ENCODE assay signal across 8 cellular contexts in the genomic region with DNA sequence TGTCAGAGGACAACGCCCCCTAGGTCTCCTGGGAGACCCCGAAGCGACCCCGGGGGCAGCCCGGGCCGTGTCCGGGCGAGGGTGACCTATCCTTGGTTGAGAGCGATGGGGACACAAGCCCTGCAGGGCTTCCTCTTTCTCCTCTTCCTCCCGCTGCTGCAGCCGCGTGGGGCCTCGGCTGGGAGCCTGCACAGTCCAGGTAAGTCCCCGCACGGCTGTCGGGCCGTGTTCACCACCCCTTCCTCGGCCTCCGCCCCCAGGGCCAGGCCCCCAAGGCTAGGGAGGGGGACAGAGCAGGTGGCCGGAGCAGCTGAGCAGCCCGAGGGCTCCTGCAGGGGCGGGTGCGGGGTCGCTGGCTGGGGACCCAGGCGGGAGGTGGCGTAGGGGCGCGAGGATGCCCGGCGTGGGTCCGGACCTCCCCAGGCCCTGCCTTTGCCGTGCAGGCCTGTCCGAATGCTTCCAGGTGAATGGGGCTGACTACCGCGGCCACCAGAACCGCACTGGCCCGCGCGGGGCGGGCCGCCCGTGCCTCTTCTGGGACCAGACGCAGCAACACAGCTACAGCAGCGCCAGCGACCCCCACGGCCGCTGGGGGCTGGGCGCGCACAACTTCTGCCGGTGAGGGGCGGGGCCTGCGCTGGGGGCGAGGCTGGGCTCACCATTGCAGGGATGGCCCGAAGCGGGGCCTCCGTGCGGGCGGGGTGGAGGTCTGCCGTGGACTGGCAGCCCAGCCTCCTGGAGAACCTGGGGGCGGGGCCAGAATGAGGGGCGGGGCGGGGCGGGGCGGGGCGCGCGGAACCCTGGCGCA. TPM values are rescaled to one million over a fixed set of nuclear protein-coding genes. Genes with fewer than 3 reads are reported as not detected.
A peak's percentile ranks its signal among the peaks of the same experiment; 100 is the strongest.
DNase-seq lines count a peak whose midpoint lies in the region; ATAC-seq, FAIRE-seq and TF ChIP-seq lines count a peak whose summit lies in the region.

No MANE protein-coding gene starts in this region.

- CTCF ChIA-PET in RWPE1 (lab: Yijun Ruan, JAX), result interaction anchor here (0.6 to 1.5 kb wide), 2 partner anchors 37 to 40 kb away, joined by 3 to 5 read pairs; no protein-coding TSS in a partner anchor

- H3K4me2 ChIP-seq in DND-41 (ENCODE audit: insufficient read depth, low read length), result no peak overlapping the region
- peak overlapping the region; percentile 88 for H3K4me2 ChIP-seq in keratinocyte (ENCODE audit: control insufficient read depth, extremely low read depth, insufficient read depth, low read depth, low read length)

- H3K9me1 ChIP-seq in keratinocyte (ENCODE audit: control insufficient read depth, extremely low read depth, insufficient read depth, low read length), result no peaks in the 10 kb centered on the region

- H3K4me1 ChIP-seq in DND-41 (ENCODE audit: insufficient read depth, low read length) (peaks cover 23% of the 10 kb centered on the region), keratinocyte (ENCODE audit: control insufficient read depth, extremely low read depth, insufficient read depth, low read length) (peaks cover 28% of the 10 kb centered on the region)

- DNase-seq in DND-41 (peak; percentile 59), RWPE1 (ENCODE audit: low spot score) (peak; percentile 93), keratinocyte (ENCODE audit: low read depth, low spot score) (no peak), GM19240 (ENCODE audit: insufficient read length, low spot score) (no peak), hepatic stellate cell (ENCODE audit: low spot score) (no peak)
- peak; percentile 86 for DNase-seq in activated effector memory CD4-positive, alpha-beta T cell treated with anti-CD3 and anti-CD28 coated beads, Interleukin-2, amount 50 U/mL, for 16 hours
- peak; percentile 66 for DNase-seq in stimulated activated naive CD4-positive, alpha-beta T cell treated with Interleukin-2 at 50 U/mL for 16 hours (lab: John Stamatoyannopoulos, UW)

- no peak overlapping the region for H3K9ac ChIP-seq in DND-41 (ENCODE audit: low read depth, low read length)
- peak overlapping the region; percentile 56 for H3K9ac ChIP-seq in keratinocyte (ENCODE audit: control insufficient read depth, extremely low read depth, insufficient read depth, low read length)

- no peak for ATAC-seq in DND-41 (ENCODE audit: insufficient read depth, low read depth)

- no peak overlapping the region for H3K4me3 ChIP-seq in DND-41 (ENCODE audit: low read depth in 1 of 2, low read length in 2 of 2)
- peak overlapping the region; percentile 59 to 78 (median 75) for H3K4me3 ChIP-seq in keratinocyte (ENCODE audit: control insufficient read depth in 2 of 3, extremely low read depth in 1 of 3, insufficient read depth in 2 of 3, low read depth in 1 of 3, low read length in 3 of 3)

- H3K27me3 ChIP-seq in DND-41 (ENCODE audit: insufficient read depth, low read length, poor library complexity), result peaks cover 24% of the 10 kb centered on the region
- no peaks in the 10 kb centered on the region for H3K27me3 ChIP-seq in keratinocyte (ENCODE audit: control insufficient read depth, extremely low read depth, insufficient read depth, low read length)

- no peaks in the 10 kb centered on the region; the same call in 1 of the 2 replicates for H3K36me3 ChIP-seq in DND-41 (ENCODE audit: insufficient read depth, low read length)
- no peaks in the 10 kb centered on the region for H3K36me3 ChIP-seq in KOPT-K1 (ENCODE audit: insufficient read depth, low read length)
- no peaks in the 10 kb centered on the region for H3K36me3 ChIP-seq in keratinocyte (ENCODE audit: control insufficient read depth in 2 of 2, extremely low read depth in 1 of 2, insufficient read depth in 2 of 2, low read length in 2 of 2)

- H3K27ac ChIP-seq in DND-41 (ENCODE audit: low read length), result no peak overlapping the region
- peak overlapping the region; percentile 21 for H3K27ac ChIP-seq in KOPT-K1 (ENCODE audit: low read depth, low read length, poor library complexity, severe bottlenecking)
- H3K27ac ChIP-seq in RWPE1, result peak overlapping the region; percentile 66
- H3K27ac ChIP-seq in keratinocyte (ENCODE audit: control insufficient read depth, insufficient read depth, low read length), result no peak overlapping the region

- no peak for FAIRE-seq in keratinocyte (lab: Jason Lieb, UNC)

- H3K9me3 ChIP-seq in DND-41 (ENCODE audit: insufficient read depth, low read length, severe bottlenecking), result no peaks in the 10 kb centered on the region
- H3K9me3 ChIP-seq in KOPT-K1 (ENCODE audit: insufficient read depth, low read length, poor library complexity, severe bottlenecking), result no peaks in the 10 kb centered on the region
- no peaks in the 10 kb centered on the region for H3K9me3 ChIP-seq in keratinocyte (ENCODE audit: control insufficient read depth, low read depth, low read length)

- TF ChIP-seq CTCF in DND-41 (IDR thresholded peaks at IDR 0.05; ENCODE audit: borderline replicate concordance, extremely low read depth, low read length, poor library complexity, severe bottlenecking) (peak; percentile 13), RWPE1 (conservative IDR thresholded peaks at IDR 0.05; ENCODE audit: low read depth) (no peak), keratinocyte (optimal IDR thresholded peaks at IDR 0.05 in 1 of 3, IDR thresholded peaks at IDR 0.05 in 1 of 3, conservative IDR thresholded peaks at IDR 0.05 in 1 of 3; ENCODE audit: extremely low read depth in 1 of 3, insufficient read depth in 2 of 3, low read length in 3 of 3) (no peak)

- dilution Hi-C loops in keratinocyte (cut with MboI; ENCODE audit: extremely low pct_ligation_motif_present, low sequenced_read_pairs), result no loop called here

- H2AFZ ChIP-seq in DND-41 (ENCODE audit: low read depth, low read length), result no peak overlapping the region
- peak overlapping the region; percentile 44 for H2AFZ ChIP-seq in keratinocyte (ENCODE audit: control insufficient read depth, low read length)

- H3K79me2 ChIP-seq in DND-41 (ENCODE audit: insufficient read depth, low read length) (peaks cover 7% of the 10 kb centered on the region), keratinocyte (ENCODE audit: control insufficient read depth, insufficient read depth, low read length) (peaks cover under 1% of the 10 kb centered on the region)

- H4K20me1 ChIP-seq in DND-41 (ENCODE audit: insufficient read depth, low read length) (peaks cover 11% of the 10 kb centered on the region), keratinocyte (ENCODE audit: control insufficient read depth, extremely low read depth, insufficient read depth, low read length) (no peaks in the 10 kb centered on the region)

- POLR2A ChIA-PET in RWPE1 (lab: Yijun Ruan, JAX; ENCODE audit: low non-redundant PET), result interaction anchor here (1.1 to 1.3 kb wide), 2 partner anchors 57 to 59 kb away, joined by 3 to 7 read pairs; no protein-coding TSS in a partner anchor

RNA-seq across cellular contexts. Expression of a gene that starts 0.5 kb away (rescaled TPM):
- polyA plus RNA-seq in keratinocyte, result 3.3 to 7.4 TPM (median 3.8 TPM) in 3 replicates
- polyA plus RNA-seq in keratinocyte (2011; ENCODE audit: low read depth), result 0.11 TPM
- 1.2 and 4.1 TPM in 2 replicates for polyA plus RNA-seq in keratinocyte (2011; cell fraction: cytosol; rRNA removed)
- polyA plus RNA-seq in keratinocyte (2011; cell fraction: nucleus; rRNA removed), result 13.5 and 26.0 TPM in 2 replicates
- 1.0 and 6.2 TPM in 2 replicates for polyA plus RNA-seq in keratinocyte (2012; ENCODE audit: low replicate concordance)
- polyA minus RNA-seq in keratinocyte, result 0.61 to 1.2 TPM (median 0.75 TPM) in 3 replicates
- 9.6 TPM for polyA minus RNA-seq in keratinocyte (2011; cell fraction: cytosol; rRNA and poly(A)+ RNA removed)
- 14.9 and 15.0 TPM in 2 replicates for polyA minus RNA-seq in keratinocyte (2011; cell fraction: nucleus; rRNA and poly(A)+ RNA removed)

RNA-seq across cellular contexts. Expression of a gene that starts 4.5 kb away (rescaled TPM):
- polyA plus RNA-seq in keratinocyte, result 16.8 to 26.6 TPM (median 18.4 TPM) in 3 replicates
- polyA plus RNA-seq in keratinocyte (2011; ENCODE audit: low read depth), result 2.1 TPM
- polyA plus RNA-seq in keratinocyte (2011; cell fraction: cytosol; rRNA removed), result 20.9 and 30.4 TPM in 2 replicates
- 38.6 and 51.9 TPM in 2 replicates for polyA plus RNA-seq in keratinocyte (2011; cell fraction: nucleus; rRNA removed)
- polyA plus RNA-seq in keratinocyte (2012; ENCODE audit: low replicate concordance), result 8.2 and 19.1 TPM in 2 replicates
- polyA minus RNA-seq in keratinocyte, result 15.9 to 29.1 TPM (median 21.6 TPM) in 3 replicates
- 65.2 TPM for polyA minus RNA-seq in keratinocyte (2011; cell fraction: cytosol; rRNA and poly(A)+ RNA removed)
- polyA minus RNA-seq in keratinocyte (2011; cell fraction: nucleus; rRNA and poly(A)+ RNA removed), result 18.8 and 21.0 TPM in 2 replicates

RNA-seq across cellular contexts. Expression of a gene that starts 15.6 kb away (rescaled TPM):
- polyA plus RNA-seq in keratinocyte, result 3.0 to 16.0 TPM (median 6.9 TPM) in 3 replicates
- polyA plus RNA-seq in keratinocyte (2011; ENCODE audit: low read depth), result not detected
- 2.7 and 7.9 TPM in 2 replicates for polyA plus RNA-seq in keratinocyte (2011; cell fraction: cytosol; rRNA removed)
- polyA plus RNA-seq in keratinocyte (2011; cell fraction: nucleus; rRNA removed), result 8.5 and 13.2 TPM in 2 replicates
- 1.1 and 29.9 TPM in 2 replicates for polyA plus RNA-seq in keratinocyte (2012; ENCODE audit: low replicate concordance)
- 1.7 to 16.9 TPM (median 3.0 TPM) in 3 replicates for polyA minus RNA-seq in keratinocyte
- polyA minus RNA-seq in keratinocyte (2011; cell fraction: cytosol; rRNA and poly(A)+ RNA removed), result 10.9 TPM
- polyA minus RNA-seq in keratinocyte (2011; cell fraction: nucleus; rRNA and poly(A)+ RNA removed), result 4.3 and 6.8 TPM in 2 replicates

RNA-seq across cellular contexts. Expression of a gene that starts 48.1 kb away (rescaled TPM):
- polyA plus RNA-seq in keratinocyte, result 0.02 TPM in 1 of 3 replicates, not detected in the others
- polyA plus RNA-seq in keratinocyte (2011; ENCODE audit: low read depth), result 0.21 TPM
- polyA plus RNA-seq in keratinocyte (2011; cell fraction: cytosol; rRNA removed), result not detected in 2 replicates
- polyA plus RNA-seq in keratinocyte (2011; cell fraction: nucleus; rRNA removed), result 0.09 and 0.12 TPM in 2 replicates
- 0.76 TPM in 1 of 2 replicates, not detected in the other for polyA plus RNA-seq in keratinocyte (2012; ENCODE audit: low replicate concordance)
- polyA minus RNA-seq in keratinocyte, result not detected in 3 replicates
- not detected for polyA minus RNA-seq in keratinocyte (2011; cell fraction: cytosol; rRNA and poly(A)+ RNA removed)
- not detected in 2 replicates for polyA minus RNA-seq in keratinocyte (2011; cell fraction: nucleus; rRNA and poly(A)+ RNA removed)

RNA-seq across cellular contexts. Expression of a gene that starts 52.9 kb away (rescaled TPM):
- polyA plus RNA-seq in keratinocyte, result 16.2 to 21.7 TPM (median 20.2 TPM) in 3 replicates
- polyA plus RNA-seq in keratinocyte (2011; ENCODE audit: low read depth), result 6.3 TPM
- polyA plus RNA-seq in keratinocyte (2011; cell fraction: cytosol; rRNA removed), result 13.4 and 25.0 TPM in 2 replicates
- 50.5 and 68.5 TPM in 2 replicates for polyA plus RNA-seq in keratinocyte (2011; cell fraction: nucleus; rRNA removed)
- 26.3 and 27.0 TPM in 2 replicates for polyA plus RNA-seq in keratinocyte (2012; ENCODE audit: low replicate concordance)
- 12.1 to 32.5 TPM (median 17.2 TPM) in 3 replicates for polyA minus RNA-seq in keratinocyte
- 50.5 TPM for polyA minus RNA-seq in keratinocyte (2011; cell fraction: cytosol; rRNA and poly(A)+ RNA removed)
- polyA minus RNA-seq in keratinocyte (2011; cell fraction: nucleus; rRNA and poly(A)+ RNA removed), result 27.9 and 30.1 TPM in 2 replicates

Comparison
In these comparisons a context has a peak if more than half of its experiments do, and no peak if none do; other contexts are left out.
1. DNase-seq: peak in DND-41 (single experiment), RWPE1 (single experiment), activated effector memory CD4-positive, alpha-beta T cell treated with anti-CD3 and anti-CD28 coated beads, Interleukin-2, amount 50 U/mL, for 16 hours (single experiment) and stimulated activated naive CD4-positive, alpha-beta T cell treated with Interleukin-2 at 50 U/mL for 16 hours (single experiment); none in keratinocyte (single experiment), GM19240 (single experiment) and hepatic stellate cell (single experiment).
2. H3K27ac ChIP-seq: peak in KOPT-K1 (single experiment) and RWPE1 (single experiment); none in DND-41 (single experiment) and keratinocyte (single experiment).
3. H3K4me3 ChIP-seq: peak in keratinocyte (3 of 3); none in DND-41 (0 of 2).